Comparison of ENCODE assay signal across 11 cellular contexts in the genomic region with DNA sequence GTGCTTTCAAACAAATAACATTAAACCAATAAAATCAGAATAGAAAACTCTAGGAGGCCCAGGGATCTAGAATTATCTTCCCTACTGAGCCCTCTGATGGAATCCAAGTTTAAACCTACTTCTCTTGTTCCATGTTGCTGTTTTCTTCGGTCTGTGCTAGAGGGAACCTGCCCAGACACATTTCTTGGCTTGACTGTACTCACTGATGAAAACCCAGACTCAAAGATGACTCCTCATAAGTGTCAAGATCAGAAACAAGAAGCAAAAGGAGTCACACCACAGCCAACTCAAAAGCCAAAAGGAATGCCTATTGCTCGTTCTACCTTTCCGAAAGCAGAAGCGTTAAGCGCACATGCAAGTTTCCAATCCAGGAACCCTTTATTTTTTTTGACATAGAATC. TPM values are rescaled to one million over a fixed set of nuclear protein-coding genes. Genes with fewer than 3 reads are reported as not detected.
A peak's percentile ranks its signal among the peaks of the same experiment; 100 is the strongest.
DNase-seq lines count a peak whose midpoint lies in the region; ATAC-seq and TF ChIP-seq lines count a peak whose summit lies in the region.
"Had no signal": no experiment of that assay in that cellular context is flagged by ENCODE, and none has a peak within 500 bp of the region (broad histone marks: within the 10 kb centered on the region; RNA-seq: fewer than 3 reads in every experiment).

No MANE protein-coding gene starts in this region.

- H3K4me3 ChIP-seq in smooth muscle cell: no peak overlapping the region
- H3K4me3 ChIP-seq: SJSA1 had no signal

- H3K27me3 ChIP-seq in smooth muscle cell (ENCODE audit: low read depth): no peaks in the 10 kb centered on the region
- H3K27me3 ChIP-seq: SJSA1 had no signal

- H3K4me1 ChIP-seq in smooth muscle cell (ENCODE audit: low read depth): no peaks in the 10 kb centered on the region
- H3K4me1 ChIP-seq: SJSA1 had no signal

- 78% methylated on average over 5 of the region's 5 CpGs for WGBS in smooth muscle cell (ENCODE audit: low lambda C conversion rate)

- H3K79me2 ChIP-seq in smooth muscle cell (ENCODE audit: low read depth): peaks cover 16% of the 10 kb centered on the region

- H3K27ac ChIP-seq in smooth muscle cell (ENCODE audit: low read depth): peak overlapping the region; percentile 87
- H3K27ac ChIP-seq: SJSA1 had no signal

- DNase-seq in HPDE6-E6E7 (ENCODE audit: extremely low spot score) (peak; percentile 35), amniotic epithelial cell (ENCODE audit: low read depth) (peak; percentile 32), iris pigment epithelial cell (ENCODE audit: low read depth) (peak; percentile 53), smooth muscle cell (lab: John Stamatoyannopoulos, UW; ENCODE audit: unreplicated experiment) (no peak), cerebellum (ENCODE audit: low spot score) (no peak), putamen (ENCODE audit: low spot score) (no peak), hepatic stellate cell (ENCODE audit: low spot score) (no peak)
- DNase-seq: activated CD4-positive, alpha-beta T cell treated with anti-CD3 and anti-CD28 coated beads, Interleukin-2, amount 50 U/mL, for 48 hours; NCI-H2227 treated with DMSO at 0.1 percent for 48 hours had no signal

- no peak for ATAC-seq in HG03354 (IDR thresholded peaks at IDR 0.05; ENCODE audit: poor library complexity, severe bottlenecking, unreplicated experiment)

- H2AFZ ChIP-seq in smooth muscle cell (ENCODE audit: low read depth): no peak overlapping the region

- peak overlapping the region; percentile 47 for H3K9ac ChIP-seq in smooth muscle cell (ENCODE audit: low read depth)

- H3K36me3 ChIP-seq in smooth muscle cell (ENCODE audit: low read depth): no peaks in the 10 kb centered on the region
- H3K36me3 ChIP-seq: SJSA1 had no signal

- TF ChIP-seq CTCF in smooth muscle cell (IDR thresholded peaks at IDR 0.05; ENCODE audit: borderline replicate concordance, insufficient read depth, poor library complexity, severe bottlenecking): no peak

- H3K9me3 ChIP-seq in smooth muscle cell (replicated peaks; ENCODE audit: low read depth): no peaks in the 10 kb centered on the region
- H3K9me3 ChIP-seq: SJSA1 had no signal

- peak overlapping the region; percentile 32 for H3K4me2 ChIP-seq in smooth muscle cell

- peaks cover 4% of the 10 kb centered on the region for H4K20me1 ChIP-seq in smooth muscle cell (ENCODE audit: low read depth)

- no peaks in the 10 kb centered on the region for H3F3A ChIP-seq in smooth muscle cell (ENCODE audit: low read depth)

RNA-seq across cellular contexts. Expression of a gene that starts 31.6 kb away (rescaled TPM):
- total RNA-seq in smooth muscle cell: 22.3 and 29.2 TPM in 2 replicates
- polyA plus RNA-seq in smooth muscle cell: 31.0 and 41.5 TPM in 2 replicates
- total RNA-seq in cerebellum: 63.3 TPM

Comparison
In these comparisons a context has a peak if more than half of its experiments do, and no peak if none do; other contexts are left out.
1. DNase-seq: peak in HPDE6-E6E7 (single experiment), amniotic epithelial cell (single experiment) and iris pigment epithelial cell (single experiment); none in smooth muscle cell (single experiment), cerebellum (single experiment), putamen (single experiment) and hepatic stellate cell (single experiment).